2 cellular contexts compared by ENCODE assay signal in the genomic region with DNA sequence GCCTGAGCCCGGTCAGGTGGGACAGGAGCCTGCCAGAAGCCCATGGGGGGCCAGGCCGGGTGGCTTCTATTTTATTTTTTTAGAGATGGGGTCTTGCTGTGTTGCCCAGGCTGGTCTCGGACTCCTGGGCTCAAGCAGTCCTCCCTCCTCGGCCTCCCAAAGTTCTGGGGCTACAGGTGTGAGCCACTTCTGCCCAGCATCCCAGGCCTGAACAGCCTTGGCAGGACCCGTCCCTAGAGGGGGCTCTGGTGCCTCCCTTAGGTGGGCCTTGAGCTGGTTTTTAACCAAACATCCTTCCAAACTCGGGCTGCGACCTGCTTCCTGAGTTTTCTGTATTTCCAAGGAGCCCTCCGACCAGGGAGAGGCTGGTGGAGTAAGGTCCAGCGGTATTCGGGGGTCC.
TF ChIP-seq lines count a peak whose summit lies in the region.

No MANE protein-coding gene starts in this region.

TF ChIP-seq in HepG2, 621 proteins besides CTCF, POLR2A, EP300 and RAD21:
- TF ChIP-seq ZNF121 (CRISPR knock-in tag; IDR thresholded peaks at IDR 0.05) (peak; percentile 52; the same call in 1 of the 2 replicates), ZFAT (CRISPR knock-in tag; conservative IDR thresholded peaks at IDR 0.05) (no peak), STAG1 (CRISPR knock-in tag; IDR thresholded peaks at IDR 0.05) (peak; percentile 72), FOXK1 (CRISPR knock-in tag; IDR thresholded peaks at IDR 0.05; ENCODE audit: borderline replicate concordance, low read depth) (no peak), KDM3A (CRISPR knock-in tag; IDR thresholded peaks at IDR 0.05; ENCODE audit: low read depth) (no peak), THAP11 (CRISPR knock-in tag; IDR thresholded peaks at IDR 0.05) (no peak), ZFX (CRISPR knock-in tag; IDR thresholded peaks at IDR 0.05; ENCODE audit: low read depth) (0 out of 2 replicates have a peak, but pooled peaks have one; percentile 17), RBM39 (IDR thresholded peaks at IDR 0.05; ENCODE audit: low read depth, low read length, poor library complexity, severe bottlenecking) (peak; percentile 29)
- TF ChIP-seq, protein P1, sequence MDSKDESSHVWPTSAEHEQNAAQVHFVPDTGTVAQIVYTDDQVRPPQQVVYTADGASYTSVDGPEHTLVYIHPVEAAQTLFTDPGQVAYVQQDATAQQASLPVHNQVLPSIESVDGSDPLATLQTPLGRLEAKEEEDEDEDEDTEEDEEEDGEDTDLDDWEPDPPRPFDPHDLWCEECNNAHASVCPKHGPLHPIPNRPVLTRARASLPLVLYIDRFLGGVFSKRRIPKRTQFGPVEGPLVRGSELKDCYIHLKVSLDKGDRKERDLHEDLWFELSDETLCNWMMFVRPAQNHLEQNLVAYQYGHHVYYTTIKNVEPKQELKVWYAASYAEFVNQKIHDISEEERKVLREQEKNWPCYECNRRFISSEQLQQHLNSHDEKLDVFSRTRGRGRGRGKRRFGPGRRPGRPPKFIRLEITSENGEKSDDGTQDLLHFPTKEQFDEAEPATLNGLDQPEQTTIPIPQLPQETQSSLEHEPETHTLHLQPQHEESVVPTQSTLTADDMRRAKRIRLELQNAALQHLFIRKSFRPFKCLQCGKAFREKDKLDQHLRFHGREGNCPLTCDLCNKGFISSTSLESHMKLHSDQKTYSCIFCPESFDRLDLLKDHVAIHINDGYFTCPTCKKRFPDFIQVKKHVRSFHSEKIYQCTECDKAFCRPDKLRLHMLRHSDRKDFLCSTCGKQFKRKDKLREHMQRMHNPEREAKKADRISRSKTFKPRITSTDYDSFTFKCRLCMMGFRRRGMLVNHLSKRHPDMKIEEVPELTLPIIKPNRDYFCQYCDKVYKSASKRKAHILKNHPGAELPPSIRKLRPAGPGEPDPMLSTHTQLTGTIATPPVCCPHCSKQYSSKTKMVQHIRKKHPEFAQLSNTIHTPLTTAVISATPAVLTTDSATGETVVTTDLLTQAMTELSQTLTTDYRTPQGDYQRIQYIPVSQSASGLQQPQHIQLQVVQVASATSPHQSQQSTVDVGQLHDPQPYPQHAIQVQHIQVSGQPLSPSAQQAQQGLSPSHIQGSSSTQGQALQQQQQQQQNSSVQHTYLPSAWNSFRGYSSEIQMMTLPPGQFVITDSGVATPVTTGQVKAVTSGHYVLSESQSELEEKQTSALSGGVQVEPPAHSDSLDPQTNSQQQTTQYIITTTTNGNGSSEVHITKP (CRISPR knock-in tag; IDR thresholded peaks at IDR 0.05; ENCODE audit: low read depth), result no peak
- TF ChIP-seq, protein P2, sequence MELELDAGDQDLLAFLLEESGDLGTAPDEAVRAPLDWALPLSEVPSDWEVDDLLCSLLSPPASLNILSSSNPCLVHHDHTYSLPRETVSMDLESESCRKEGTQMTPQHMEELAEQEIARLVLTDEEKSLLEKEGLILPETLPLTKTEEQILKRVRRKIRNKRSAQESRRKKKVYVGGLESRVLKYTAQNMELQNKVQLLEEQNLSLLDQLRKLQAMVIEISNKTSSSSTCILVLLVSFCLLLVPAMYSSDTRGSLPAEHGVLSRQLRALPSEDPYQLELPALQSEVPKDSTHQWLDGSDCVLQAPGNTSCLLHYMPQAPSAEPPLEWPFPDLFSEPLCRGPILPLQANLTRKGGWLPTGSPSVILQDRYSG (CRISPR knock-in tag; IDR thresholded peaks at IDR 0.05), result no peak
- TF ChIP-seq, protein P3, sequence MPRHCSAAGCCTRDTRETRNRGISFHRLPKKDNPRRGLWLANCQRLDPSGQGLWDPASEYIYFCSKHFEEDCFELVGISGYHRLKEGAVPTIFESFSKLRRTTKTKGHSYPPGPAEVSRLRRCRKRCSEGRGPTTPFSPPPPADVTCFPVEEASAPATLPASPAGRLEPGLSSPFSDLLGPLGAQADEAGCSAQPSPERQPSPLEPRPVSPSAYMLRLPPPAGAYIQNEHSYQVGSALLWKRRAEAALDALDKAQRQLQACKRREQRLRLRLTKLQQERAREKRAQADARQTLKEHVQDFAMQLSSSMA (CRISPR knock-in tag; IDR thresholded peaks at IDR 0.05), result no peak
- TF ChIP-seq, protein P4, sequence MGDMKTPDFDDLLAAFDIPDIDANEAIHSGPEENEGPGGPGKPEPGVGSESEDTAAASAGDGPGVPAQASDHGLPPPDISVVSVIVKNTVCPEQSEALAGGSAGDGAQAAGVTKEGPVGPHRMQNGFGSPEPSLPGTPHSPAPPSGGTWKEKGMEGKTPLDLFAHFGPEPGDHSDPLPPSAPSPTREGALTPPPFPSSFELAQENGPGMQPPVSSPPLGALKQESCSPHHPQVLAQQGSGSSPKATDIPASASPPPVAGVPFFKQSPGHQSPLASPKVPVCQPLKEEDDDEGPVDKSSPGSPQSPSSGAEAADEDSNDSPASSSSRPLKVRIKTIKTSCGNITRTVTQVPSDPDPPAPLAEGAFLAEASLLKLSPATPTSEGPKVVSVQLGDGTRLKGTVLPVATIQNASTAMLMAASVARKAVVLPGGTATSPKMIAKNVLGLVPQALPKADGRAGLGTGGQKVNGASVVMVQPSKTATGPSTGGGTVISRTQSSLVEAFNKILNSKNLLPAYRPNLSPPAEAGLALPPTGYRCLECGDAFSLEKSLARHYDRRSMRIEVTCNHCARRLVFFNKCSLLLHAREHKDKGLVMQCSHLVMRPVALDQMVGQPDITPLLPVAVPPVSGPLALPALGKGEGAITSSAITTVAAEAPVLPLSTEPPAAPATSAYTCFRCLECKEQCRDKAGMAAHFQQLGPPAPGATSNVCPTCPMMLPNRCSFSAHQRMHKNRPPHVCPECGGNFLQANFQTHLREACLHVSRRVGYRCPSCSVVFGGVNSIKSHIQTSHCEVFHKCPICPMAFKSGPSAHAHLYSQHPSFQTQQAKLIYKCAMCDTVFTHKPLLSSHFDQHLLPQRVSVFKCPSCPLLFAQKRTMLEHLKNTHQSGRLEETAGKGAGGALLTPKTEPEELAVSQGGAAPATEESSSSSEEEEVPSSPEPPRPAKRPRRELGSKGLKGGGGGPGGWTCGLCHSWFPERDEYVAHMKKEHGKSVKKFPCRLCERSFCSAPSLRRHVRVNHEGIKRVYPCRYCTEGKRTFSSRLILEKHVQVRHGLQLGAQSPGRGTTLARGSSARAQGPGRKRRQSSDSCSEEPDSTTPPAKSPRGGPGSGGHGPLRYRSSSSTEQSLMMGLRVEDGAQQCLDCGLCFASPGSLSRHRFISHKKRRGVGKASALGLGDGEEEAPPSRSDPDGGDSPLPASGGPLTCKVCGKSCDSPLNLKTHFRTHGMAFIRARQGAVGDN (CRISPR knock-in tag; IDR thresholded peaks at IDR 0.05), result 0 out of 2 replicates have a peak, but pooled peaks have one; percentile 7

TF ChIP-seq in K562, 482 proteins besides CTCF, POLR2A, EP300 and RAD21:
- TF ChIP-seq CBX3 (IDR thresholded peaks at IDR 0.05; ENCODE audit: borderline replicate concordance in 1 of 2, low read length in 2 of 2), result no peak
- no peak for TF ChIP-seq MTA3 (IDR thresholded peaks at IDR 0.05; ENCODE audit: borderline replicate concordance)
- no peak for TF ChIP-seq TAF15 (IDR thresholded peaks at IDR 0.05; ENCODE audit: low read depth, low read length)
- TF ChIP-seq RFX1 (IDR thresholded peaks at IDR 0.05), result no peak
- no peak for TF ChIP-seq ZNF197 (CRISPR knock-in tag; IDR thresholded peaks at IDR 0.05; ENCODE audit: low read depth)
- TF ChIP-seq POLR2G (IDR thresholded peaks at IDR 0.05; ENCODE audit: low read depth, low read length), result 0 out of 2 replicates have a peak, but pooled peaks have one; percentile 27
- no peak for TF ChIP-seq U2AF1 (optimal IDR thresholded peaks at IDR 0.05; ENCODE audit: low read depth, low read length)
- TF ChIP-seq ZNF121 (CRISPR knock-in tag; conservative IDR thresholded peaks at IDR 0.05), result peak; percentile 87
- no peak for TF ChIP-seq CBX2 (IDR thresholded peaks at IDR 0.05; ENCODE audit: insufficient read depth, low read length, poor library complexity, severe bottlenecking)
- no peak for TF ChIP-seq RUNX1 (IDR thresholded peaks at IDR 0.05; ENCODE audit: low read depth)
- TF ChIP-seq ZNF707 (CRISPR knock-in tag; conservative IDR thresholded peaks at IDR 0.05), result no peak
